8 cellular contexts compared by ENCODE assay signal in the genomic region with DNA sequence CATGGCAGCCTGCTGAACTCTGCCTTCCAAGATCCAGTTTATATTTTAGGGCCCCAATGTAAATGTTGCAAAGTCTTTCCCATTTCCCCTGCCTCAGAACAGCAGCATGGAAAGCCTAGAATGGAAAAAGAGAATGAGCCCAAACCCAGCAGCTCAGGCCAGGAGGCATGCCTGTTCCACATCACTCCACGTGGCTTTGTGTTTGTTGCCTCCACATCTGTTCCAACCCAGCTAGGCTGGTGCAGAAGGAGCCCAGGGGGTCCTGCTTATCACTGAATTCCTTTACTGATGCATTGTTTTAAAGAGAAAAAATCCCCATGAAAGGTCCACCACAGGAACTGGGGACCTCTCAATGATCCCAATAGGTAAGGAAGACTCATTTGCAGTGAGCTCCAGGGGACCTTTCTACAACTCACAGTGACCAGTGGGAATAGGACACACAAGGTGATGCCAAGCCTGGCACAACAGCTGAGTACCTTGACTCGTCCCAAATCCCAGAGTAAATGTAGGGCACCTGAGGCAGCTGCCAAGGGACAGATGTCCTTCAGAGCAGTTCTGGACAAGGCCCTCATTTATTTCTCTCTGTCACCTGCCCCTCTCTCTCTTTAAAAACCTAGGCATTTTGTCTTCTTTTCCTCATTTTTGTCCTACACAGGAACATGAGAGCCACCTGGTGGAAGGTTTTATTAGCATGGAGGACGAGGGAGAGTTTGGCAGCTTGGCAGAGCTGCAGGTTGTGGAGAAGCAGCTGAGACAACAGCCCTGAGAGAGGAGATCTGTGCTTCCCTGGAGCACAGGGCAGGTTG. TPM values are rescaled to one million over a fixed set of nuclear protein-coding genes. Genes with fewer than 3 reads are reported as not detected.
A peak's percentile ranks its signal among the peaks of the same experiment; 100 is the strongest.
DNase-seq lines count a peak whose midpoint lies in the region; ATAC-seq, FAIRE-seq and TF ChIP-seq lines count a peak whose summit lies in the region.

No MANE protein-coding gene starts in this region.

- peak; percentile 97 for TF ChIP-seq RAD21 in liver (IDR thresholded peaks at IDR 0.05)

- intact Hi-C loops in adrenal gland (cut with DNase I), result loop anchor here in 1 of 2 donors (5.0 to 10.0 kb wide), 2 partner anchors 36 to 449 kb away; no protein-coding TSS in a partner anchor

- no peak overlapping the region for H3K27ac ChIP-seq in adrenal gland
- peak overlapping the region in 1 of 2 donors; percentile 17 for H3K27ac ChIP-seq in liver (ENCODE audit: low read depth in 1 of 2, low read length in 2 of 2)

- FAIRE-seq in HTR-8/SVneo (lab: Jason Lieb, UNC), result no peak

- H3K9ac ChIP-seq in liver (ENCODE audit: low read depth in 1 of 2, low read length in 2 of 2), result no peak overlapping the region

- peak; percentile 47 to 68 (median 62) for TF ChIP-seq CTCF in adrenal gland (IDR thresholded peaks at IDR 0.05)
- peak; percentile 66 for TF ChIP-seq CTCF in liver (IDR thresholded peaks at IDR 0.05; ENCODE audit: low read depth, low read length, missing input control)

- no peaks in the 10 kb centered on the region for H3K9me3 ChIP-seq in adrenal gland (replicated peaks in 1 of 3)
- H3K9me3 ChIP-seq in liver (ENCODE audit: control insufficient read depth in 4 of 4, low read length in 3 of 4), result peaks cover 0 to 5% (median 3%) of the 10 kb centered on the region in 4 donors

- no peaks in the 10 kb centered on the region for H3K36me3 ChIP-seq in adrenal gland (replicated peaks in 1 of 2)
- H3K36me3 ChIP-seq in liver (ENCODE audit: control insufficient read depth in 4 of 4, insufficient read depth in 3 of 4, low read depth in 1 of 4, low read length in 3 of 4), result no peaks in the 10 kb centered on the region

- no peak overlapping the region for H3K4me3 ChIP-seq in adrenal gland
- H3K4me3 ChIP-seq in liver (ENCODE audit: low read depth in 1 of 3, low read length in 3 of 3), result no peak overlapping the region

- H3K27me3 ChIP-seq in adrenal gland (no peaks in the 10 kb centered on the region), liver (ENCODE audit: control insufficient read depth in 4 of 4, insufficient read depth in 4 of 4, low read length in 3 of 4) (no peaks in the 10 kb centered on the region)

- no peak for TF ChIP-seq POLR2A in adrenal gland (IDR thresholded peaks at IDR 0.05)

- WGBS in adrenal gland, 4 donors, result 13 to 31% (median 27%) methylated on average over 3 of the region's 3 CpGs
- 15% methylated on average over 3 of the region's 3 CpGs for WGBS in liver

- ATAC-seq in GM19351 (IDR thresholded peaks at IDR 0.05; ENCODE audit: unreplicated experiment), result no peak

- DNase-seq in NCI-H1092 treated with DMSO at 0.1 percent for 48 hours (lab: John Stamatoyannopoulos, UW) (peak; percentile 54), NCI-H1092 (lab: John Stamatoyannopoulos, UW) (no peak), HTR-8/SVneo (ENCODE audit: insufficient read length, low spot score) (peak; percentile 31), adrenal gland (peak; percentile 30 to 61 (median 53)), epidermal melanocyte (ENCODE audit: insufficient read length, low spot score) (no peak), dedifferentiated amniotic fluid mesenchymal stem cell (ENCODE audit: extremely low spot score) (no peak)

- no peaks in the 10 kb centered on the region for H3K4me1 ChIP-seq in adrenal gland (replicated peaks in 1 of 2)
- H3K4me1 ChIP-seq in liver (ENCODE audit: control insufficient read depth in 4 of 4, insufficient read depth in 4 of 4, low read length in 3 of 4), result peaks cover 0 to 6% (median 2%) of the 10 kb centered on the region in 4 donors

TF ChIP-seq in liver, 16 proteins besides CTCF, POLR2A, EP300 and RAD21:
- TF ChIP-seq SP1 (IDR thresholded peaks at IDR 0.05) (no peak), HNF4A (conservative IDR thresholded peaks at IDR 0.05) (peak in 1 of 2 donors; percentile 23), HNF4G (IDR thresholded peaks at IDR 0.05) (no peak)

RNA-seq across cellular contexts. Expression of a gene that starts 41.7 kb away (rescaled TPM):
- 10 to 100 TPM in 2 of 8 donors, 1 to 10 TPM in 6; 2.1 to 14.8 (median 6.8) TPM for total RNA-seq in adrenal gland
- 1 to 10 TPM in 2 of 3 donors, under 1 TPM in 1; 0.51 to 2.0 (median 1.7) TPM for polyA plus RNA-seq in adrenal gland
- total RNA-seq in liver, result 10 to 100 TPM in 1 of 2 donors, under 1 TPM in 1; 0.28 to 46.9 TPM
- polyA plus RNA-seq in liver, result 10 to 100 TPM in 1 of 2 donors, 1 to 10 TPM in 1; 6.5 to 11.6 TPM

Comparison
In these comparisons a context has a peak if more than half of its experiments do, and no peak if none do; other contexts are left out.
1. DNase-seq: peak in NCI-H1092 treated with DMSO at 0.1 percent for 48 hours (single experiment), HTR-8/SVneo (single experiment) and adrenal gland (7 of 7); none in NCI-H1092 (single experiment), epidermal melanocyte (single experiment) and dedifferentiated amniotic fluid mesenchymal stem cell (single experiment).